ENCODE assay signal across 8 cellular contexts in the genomic region with DNA sequence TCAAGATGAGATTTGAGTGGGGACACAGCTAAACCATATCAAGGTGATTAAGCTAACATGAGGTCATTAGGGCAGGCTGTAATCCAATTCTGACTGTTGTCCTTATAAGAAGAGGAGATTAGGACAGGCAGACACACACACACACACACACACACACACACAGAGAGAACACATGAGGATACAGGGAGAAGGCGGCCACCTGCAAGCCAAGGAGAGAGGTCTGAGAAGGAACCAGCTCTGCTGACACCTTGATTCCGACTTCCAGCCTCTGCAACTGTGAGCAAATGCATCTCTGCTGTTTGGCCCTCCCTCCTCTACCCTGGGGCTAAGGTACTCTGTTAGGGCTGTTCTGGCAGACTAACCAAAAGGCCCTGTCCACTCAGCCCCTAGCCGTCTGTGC.
"Had no signal": no experiment of that assay in that cellular context is flagged by ENCODE, and none has a peak within 500 bp of the region (broad histone marks: within the 10 kb centered on the region; RNA-seq: fewer than 3 reads in every experiment).

No MANE protein-coding gene starts in this region.

- H3K4me3 ChIP-seq: GM23338, HAP-1 had no signal

- H3K36me3 Mint-ChIP-seq: IgD-negative memory B cell had no signal

- H3K4me3 Mint-ChIP-seq: GM23338, IgD-negative memory B cell had no signal

- H3K27ac ChIP-seq: HL-60 had no signal

- H3K27ac Mint-ChIP-seq: GM23338, IgD-negative memory B cell had no signal

- H3K9me3 ChIP-seq: HAP-1 had no signal

- ATAC-seq: GM23338, HCT116, HepG2 had no signal

- H3K4me1 ChIP-seq: HAP-1 had no signal

- H3K36me3 ChIP-seq: HAP-1 had no signal

- H2AFZ ChIP-seq: GM23338 had no signal

- H3K4me1 Mint-ChIP-seq: GM23338, IgD-negative memory B cell had no signal

- H3K4me2 ChIP-seq: GM23338 had no signal

- H3K9me3 Mint-ChIP-seq: GM23338 had no signal

- DNase-seq: H7, KBM-7 had no signal
